ENCODE assay signal across 20 cellular contexts in the genomic region with DNA sequence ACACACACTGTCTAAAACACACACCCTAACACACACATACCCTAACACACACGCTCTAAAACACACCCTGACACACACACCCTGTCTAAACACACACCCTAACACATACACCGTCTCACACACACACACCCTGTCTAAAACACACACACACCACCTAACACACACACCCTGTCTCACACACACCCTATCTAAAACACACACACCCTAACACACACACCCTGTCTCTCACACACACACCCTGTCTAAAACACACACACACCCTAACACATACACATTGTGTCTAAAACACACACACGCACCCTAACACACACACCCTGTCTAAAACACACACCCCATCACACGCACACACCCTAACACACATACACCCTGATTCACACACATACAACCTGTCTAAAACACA.
"Had no signal": no experiment of that assay in that cellular context is flagged by ENCODE, and none has a peak within 500 bp of the region (broad histone marks: within the 10 kb centered on the region; RNA-seq: fewer than 3 reads in every experiment).

No MANE protein-coding gene starts in this region.

- FAIRE-seq: endometrium, frontal cortex, pancreas had no signal

- H3K4me3 ChIP-seq: heart left ventricle, pancreas, skin epidermis, stomach, thyroid gland, upper lobe of right lung had no signal

- H3K27ac ChIP-seq: pancreas, skin epidermis, thyroid gland, upper lobe of right lung had no signal

- ATAC-seq: esophagus mucosa, heart left ventricle, pancreas, sciatic nerve, upper lobe of right lung had no signal

- H3K4me3 Mint-ChIP-seq: central memory CD8-positive, alpha-beta T cell; naive B cell; nephron had no signal

- H3K27me3 ChIP-seq: heart left ventricle, pancreas, stomach, thyroid gland, upper lobe of right lung had no signal

- H3K4me1 ChIP-seq: pancreas, upper lobe of right lung had no signal

- DNase-seq: effector memory CD4-positive, alpha-beta T cell; heart left ventricle; hippocampal formation; kidney glomerular epithelial cell; naive B cell; occipital lobe; pancreas; retina; stimulated activated naive CD4-positive, alpha-beta T cell; stomach; thyroid gland; upper lobe of right lung had no signal

- H3K27me3 Mint-ChIP-seq: central memory CD8-positive, alpha-beta T cell; naive B cell; progenitor cell of endocrine pancreas had no signal

- H3K9me3 ChIP-seq: heart left ventricle, pancreas, thyroid gland, upper lobe of right lung had no signal

- H3K9me3 Mint-ChIP-seq: central memory CD8-positive, alpha-beta T cell; nephron had no signal

- H3K27ac Mint-ChIP-seq: naive B cell, nephron, progenitor cell of endocrine pancreas had no signal

- H3K4me1 Mint-ChIP-seq: central memory CD8-positive, alpha-beta T cell; nephron had no signal
